ENCODE assay signal across 9 cellular contexts in genomic region chr17:76452102-76452645, GRCh38. TPM values are rescaled to one million over a fixed set of nuclear protein-coding genes. Genes with fewer than 3 reads are reported as not detected.
DNase-seq lines count a peak whose midpoint lies in the region; ATAC-seq and TF ChIP-seq lines count a peak whose summit lies in the region.
"Had no signal": no experiment of that assay in that cellular context is flagged by ENCODE, and none has a peak within 500 bp of the region (broad histone marks: within the 10 kb centered on the region; RNA-seq: fewer than 3 reads in every experiment).

No MANE protein-coding gene starts in this region.

- H4K5ac ChIP-seq in H9 (ENCODE audit: insufficient read length, low read depth, low read length), result no peak overlapping the region

- peaks cover 7% of the 10 kb centered on the region for H3K23me2 ChIP-seq in H9 (ENCODE audit: insufficient read length, low read depth, low read length, poor library complexity, severe bottlenecking)

- peaks cover 14% of the 10 kb centered on the region; the same call in 1 of the 2 replicates for H3K4me1 ChIP-seq in H9 (ENCODE audit: insufficient read depth, low read length)
- H3K4me1 ChIP-seq in esophagus muscularis mucosa, result peaks cover 25 to 35% (median 28%) of the 10 kb centered on the region in 4 donors
- H3K4me1 ChIP-seq in neutrophil (ENCODE audit: control insufficient read depth in 1 of 2, insufficient read depth in 1 of 2, low read depth in 1 of 2, low read length in 1 of 2), result peaks cover 7 to 18% of the 10 kb centered on the region in 2 experiments

- H3K27me3 Mint-ChIP-seq in Calu3 (ENCODE audit: unreplicated experiment), result no peaks in the 10 kb centered on the region
- H3K27me3 Mint-ChIP-seq in H9 (ENCODE audit: low read depth), result no peaks in the 10 kb centered on the region

- H3K36me3 ChIP-seq in esophagus muscularis mucosa (no peaks in the 10 kb centered on the region), neutrophil (no peaks in the 10 kb centered on the region)

- no peak overlapping the region for H2BK12ac ChIP-seq in H9 (ENCODE audit: insufficient read length, low read depth, low read length)

- H3K56ac ChIP-seq in H9 (ENCODE audit: insufficient read length, low read depth, low read length), result no peak overlapping the region

- no peaks in the 10 kb centered on the region for H4K20me1 ChIP-seq in H9 (ENCODE audit: control insufficient read depth, insufficient read depth, insufficient read length)

- H3K9me3 ChIP-seq in H9 (ENCODE audit: control insufficient read depth, low read depth, low read length) (no peaks in the 10 kb centered on the region), esophagus muscularis mucosa (no peaks in the 10 kb centered on the region), neutrophil (no peaks in the 10 kb centered on the region)

- no peak overlapping the region for H4K8ac ChIP-seq in H9 (replicated peaks; ENCODE audit: insufficient read length, low read depth, low read length)

- H2BK5ac ChIP-seq in H9 (ENCODE audit: insufficient read length, low read length), result no peak overlapping the region

- no peak for DNase-seq in Calu3
- DNase-seq in H9, result no peak
- no peak for DNase-seq in esophagus muscularis mucosa (ENCODE audit: extremely low spot score)
- no peak for DNase-seq in hippocampal formation (lab: John Stamatoyannopoulos, UW)
- no peak for DNase-seq in NCI-H1417 treated with DMSO at 0.1 percent for 48 hours (lab: John Stamatoyannopoulos, UW)
- no peak for DNase-seq in AG20443 (ENCODE audit: low spot score)

- H3K4me3 ChIP-seq in esophagus muscularis mucosa (peak overlapping the region; percentile 83 to 98 (median 94)), neutrophil (ENCODE audit: low read depth in 1 of 2, low read length in 1 of 2) (peak overlapping the region; percentile 79 to 92)

- H3K36me3 Mint-ChIP-seq in Calu3 (ENCODE audit: insufficient read depth, unreplicated experiment) (peaks cover 13% of the 10 kb centered on the region), H9 (ENCODE audit: insufficient read depth in 1 of 3, low read depth in 3 of 3) (no peaks in the 10 kb centered on the region)

- no peak for TF ChIP-seq EP300 in esophagus muscularis mucosa (IDR thresholded peaks at IDR 0.05)

- no peak overlapping the region for H2BK120ac ChIP-seq in H9 (ENCODE audit: low read depth, low read length, poor library complexity, severe bottlenecking)

- intact Hi-C loops in Calu3 (cut with micrococcal nuclease; ENCODE audit: unreplicated experiment) (no loop called here), esophagus muscularis mucosa (cut with DNase I) (loop anchor here (5.0 kb wide), 1 partner anchor 40 kb away; no protein-coding TSS in a partner anchor)

- H3K27ac Mint-ChIP-seq in Calu3 (ENCODE audit: unreplicated experiment) (no peak overlapping the region), H9 (peak overlapping the region in 1 of 3 experiments; percentile 79; a peak in 2 of 7 replicates)

- no peak overlapping the region for H4K91ac ChIP-seq in H9 (ENCODE audit: insufficient read length, low read depth, low read length)

- no TSS peak for BruUV-seq in Calu3 (replicated peaks; lab: Mats Ljungman, UMichigan)

- H3K27ac ChIP-seq in H9 (ENCODE audit: insufficient read length, low read depth, low read length) (no peak overlapping the region), esophagus muscularis mucosa (replicated peaks in 1 of 4) (peak overlapping the region; percentile 77 to 85 (median 82)), neutrophil (peak overlapping the region; percentile 75)

- no peak overlapping the region for H3K23ac ChIP-seq in H9 (ENCODE audit: insufficient read length, low read depth, low read length)

- TF ChIP-seq CTCF in Calu3 (IDR thresholded peaks at IDR 0.05; ENCODE audit: unreplicated experiment) (no peak), H9 (conservative IDR thresholded peaks at IDR 0.05) (no peak), esophagus muscularis mucosa (IDR thresholded peaks at IDR 0.05) (no peak), neutrophil (IDR thresholded peaks at IDR 0.05) (no peak)

- 0 out of 2 replicates have a peak overlapping the region, but pooled peaks have one; percentile 57 for H3K14ac ChIP-seq in H9 (ENCODE audit: insufficient read depth, low read length)

- TF ChIP-seq POLR2A in esophagus muscularis mucosa (IDR thresholded peaks at IDR 0.05; ENCODE audit: low read depth), result no peak

- peak overlapping the region; percentile 74 for H3K4me2 ChIP-seq in H9 (ENCODE audit: insufficient read depth, insufficient read length, low read length)

- H2BK15ac ChIP-seq in H9 (ENCODE audit: low read depth, low read length), result no peak overlapping the region

- H3K4me1 Mint-ChIP-seq in Calu3 (ENCODE audit: low read depth, unreplicated experiment) (peaks cover 32% of the 10 kb centered on the region), H9 (peaks cover 44 to 45% of the 10 kb centered on the region in 2 experiments)

- no peak overlapping the region for H3K4ac ChIP-seq in H9 (ENCODE audit: low read depth, low read length)

- CTCF ChIA-PET in Calu3 (lab: Charles Lee), result interaction anchor here (0.7 kb wide), 1 partner anchor 272 kb away, joined by 3 read pairs; no protein-coding TSS in a partner anchor

- H3K79me1 ChIP-seq in H9 (ENCODE audit: insufficient read depth, low read depth, low read length, poor library complexity, severe bottlenecking), result no peaks in the 10 kb centered on the region

- peak overlapping the region; percentile 15 for H3K9ac ChIP-seq in H9 (ENCODE audit: extremely low read depth, insufficient read length, low read length)

- peaks cover 40% of the 10 kb centered on the region; the same call in 1 of the 2 replicates for H3K79me2 ChIP-seq in H9 (ENCODE audit: insufficient read depth, low read length)

- H2AFZ ChIP-seq in H9 (ENCODE audit: low read length), result no peak overlapping the region

- no peak overlapping the region for H3T11ph ChIP-seq in H9 (ENCODE audit: low read length)

- no peak overlapping the region for H3K18ac ChIP-seq in H9 (ENCODE audit: insufficient read length, low read depth, low read length)

- no peaks in the 10 kb centered on the region for H3K27me3 ChIP-seq in H9 (ENCODE audit: insufficient read depth, low read length)
- no peaks in the 10 kb centered on the region for H3K27me3 ChIP-seq in esophagus muscularis mucosa
- H3K27me3 ChIP-seq in neutrophil, result peaks cover 10% of the 10 kb centered on the region

- no peak overlapping the region for H2AK5ac ChIP-seq in H9 (ENCODE audit: insufficient read length, low read length)

- ATAC-seq in SK-N-SH treated with all-trans-retinoic acid at 6 μM for 48 hours, result peak; percentile 71

- no peaks in the 10 kb centered on the region for H3K9me3 Mint-ChIP-seq in Calu3 (ENCODE audit: low read depth, unreplicated experiment)
- no peaks in the 10 kb centered on the region for H3K9me3 Mint-ChIP-seq in H9

- H2BK20ac ChIP-seq in H9 (ENCODE audit: low read depth, low read length, poor library complexity, severe bottlenecking), result no peak overlapping the region

- H3K4me3 Mint-ChIP-seq in Calu3 (ENCODE audit: low read depth, unreplicated experiment) (peak overlapping the region; percentile 87), H9 (peak overlapping the region; percentile 88 to 95)

- WGBS in H9 (ENCODE audit: extremely low coverage, insufficient read length, low lambda C conversion rate), result no CpG with 5 or more reads among the region's 28 CpGs
- 5% methylated on average over 4 of the region's 28 CpGs for WGBS in esophagus muscularis mucosa

TF ChIP-seq in SK-N-SH treated with all-trans-retinoic acid at 6 μM for 48 hours, 23 proteins besides CTCF, POLR2A, EP300 and RAD21 (continues in another document):
- no peak for TF ChIP-seq ISL1 (CRISPR knock-in tag; IDR thresholded peaks at IDR 0.05)
- TF ChIP-seq TSHZ2 (CRISPR knock-in tag; IDR thresholded peaks at IDR 0.05), result no peak
- no peak for TF ChIP-seq ZNF8 (CRISPR knock-in tag; IDR thresholded peaks at IDR 0.05)
- no peak for TF ChIP-seq PATZ1 (CRISPR knock-in tag; IDR thresholded peaks at IDR 0.05; ENCODE audit: borderline replicate concordance)
- no peak for TF ChIP-seq BACH2 (CRISPR knock-in tag; IDR thresholded peaks at IDR 0.05; ENCODE audit: borderline replicate concordance)

RNA-seq across cellular contexts. Expression of gene UBE2O, which starts 0.8 kb away (rescaled TPM):
- total RNA-seq in Calu3 (2022), result 29.0 and 34.4 TPM in 2 replicates
- 47.7 and 52.6 TPM in 2 replicates for total RNA-seq in H9 (2021)
- total RNA-seq in esophagus muscularis mucosa, result 10 to 100 TPM; 14.1 to 21.7 (median 19.0) TPM

RNA-seq across cellular contexts. Expression of gene AANAT, which starts 15.2 kb away (rescaled TPM):
- total RNA-seq in Calu3 (2022) (not detected in 2 replicates), H9 (2021) (0.15 and 0.55 TPM in 2 replicates), esophagus muscularis mucosa (not detected)
- total RNA-seq: M059J had no signal

RNA-seq across cellular contexts. Expression of gene RHBDF2, which starts 49.0 kb away (rescaled TPM):
- total RNA-seq in Calu3 (2022), result 47.7 and 47.9 TPM in 2 replicates
- total RNA-seq in H9 (2021), result 17.1 and 19.7 TPM in 2 replicates
- total RNA-seq in esophagus muscularis mucosa, result 10 to 100 TPM; 12.9 to 22.5 (median 15.4) TPM
